ENCODE assay signal across 17 cellular contexts in the genomic region with DNA sequence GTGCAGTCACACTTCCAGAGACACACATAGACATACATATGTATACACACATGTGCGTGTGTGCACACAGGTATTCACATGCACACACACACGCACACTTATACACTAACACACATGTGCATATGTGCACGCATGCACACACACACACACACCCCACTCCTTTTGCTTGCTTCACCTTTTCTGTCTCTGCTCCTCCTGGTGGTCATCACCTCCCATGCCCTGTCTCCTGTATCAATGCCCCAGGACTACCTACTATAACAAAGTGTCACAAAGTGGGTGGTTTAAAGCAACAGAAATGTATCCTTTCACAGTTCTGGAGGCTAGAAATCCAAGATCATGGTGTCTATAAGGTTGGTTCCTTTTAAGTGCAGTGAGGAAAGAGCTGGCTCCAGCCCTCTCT. TPM values are rescaled to one million over a fixed set of nuclear protein-coding genes. Genes with fewer than 3 reads are reported as not detected.
DNase-seq lines count a peak whose midpoint lies in the region; TF ChIP-seq lines count a peak whose summit lies in the region.
"Had no signal": no experiment of that assay in that cellular context is flagged by ENCODE, and none has a peak within 500 bp of the region (broad histone marks: within the 10 kb centered on the region; RNA-seq: fewer than 3 reads in every experiment).

No MANE protein-coding gene starts in this region.

- H3K4me1 Mint-ChIP-seq in endodermal cell: peaks cover 13% of the 10 kb centered on the region

- 61 to 62% methylated on average over 3 of the region's 3 CpGs for WGBS in endodermal cell (ENCODE audit: insufficient coverage in 1 of 2, insufficient read length in 1 of 2), 2 experiments
- 79 to 96% methylated on average over 3 of the region's 3 CpGs for WGBS in testis, 2 donors

- no peaks in the 10 kb centered on the region for H3K36me3 ChIP-seq in endodermal cell (ENCODE audit: control insufficient read depth, insufficient read depth, low read length)
- no peaks in the 10 kb centered on the region for H3K36me3 ChIP-seq in testis (ENCODE audit: low read depth, missing control alignments)
- H3K36me3 ChIP-seq: ascending aorta, Peyer's patch, upper lobe of right lung had no signal

- CTCF ChIA-PET in RWPE1 (lab: Yijun Ruan, JAX): no interaction called here

- no peaks in the 10 kb centered on the region for H3K36me3 Mint-ChIP-seq in endodermal cell (ENCODE audit: low read depth)

- no peaks in the 10 kb centered on the region for H3K9me3 ChIP-seq in endodermal cell (ENCODE audit: control insufficient read depth, low read length)
- H3K9me3 ChIP-seq in testis: no peaks in the 10 kb centered on the region
- H3K9me3 ChIP-seq: ascending aorta, Peyer's patch, upper lobe of right lung had no signal

- H3K27me3 Mint-ChIP-seq in endodermal cell (ENCODE audit: insufficient read depth): no peaks in the 10 kb centered on the region

- no peak overlapping the region for H3K27ac Mint-ChIP-seq in endodermal cell

- no peak for TF ChIP-seq POLR2A in testis (IDR thresholded peaks at IDR 0.05)

- H3K4me1 ChIP-seq in endodermal cell (ENCODE audit: control insufficient read depth, insufficient read depth, low read length) (no peaks in the 10 kb centered on the region), testis (peaks cover 4% of the 10 kb centered on the region)

- no peak overlapping the region for H3K4me3 Mint-ChIP-seq in endodermal cell

- no peak overlapping the region for H3K9ac ChIP-seq in endodermal cell (ENCODE audit: extremely low read depth, low read length, poor library complexity, severe bottlenecking)

- H3K4me3 ChIP-seq in endodermal cell (ENCODE audit: low read length) (no peak overlapping the region), retinal pigment epithelial cell (ENCODE audit: low read length) (no peak overlapping the region), testis (no peak overlapping the region)
- H3K4me3 ChIP-seq: ascending aorta, Peyer's patch, upper lobe of right lung had no signal

- peaks cover 2% of the 10 kb centered on the region for H3K9me3 Mint-ChIP-seq in endodermal cell

- H3K27ac ChIP-seq in RWPE1 (peak overlapping the region; percentile 79), endodermal cell (ENCODE audit: low read depth, low read length) (no peak overlapping the region), testis (no peak overlapping the region)
- H3K27ac ChIP-seq: 22Rv1, ascending aorta, Peyer's patch, upper lobe of right lung had no signal

- intact Hi-C loops in testis (cut with DNase I; ENCODE audit: low total_unique reads): no loop called here

- POLR2A ChIA-PET in RWPE1 (lab: Yijun Ruan, JAX; ENCODE audit: low non-redundant PET): no interaction called here

- H3K27me3 ChIP-seq in endodermal cell (ENCODE audit: control insufficient read depth, insufficient read depth, low read length, poor library complexity, severe bottlenecking) (no peaks in the 10 kb centered on the region), testis (no peaks in the 10 kb centered on the region)
- H3K27me3 ChIP-seq: ascending aorta, Peyer's patch, upper lobe of right lung had no signal

- peak; percentile 12 for DNase-seq in DMS53 (lab: John Stamatoyannopoulos, UW)
- no peak for DNase-seq in DMS53 treated with DMSO at 0.1 percent for 48 hours (lab: John Stamatoyannopoulos, UW; ENCODE audit: unreplicated experiment)
- no peak for DNase-seq in RWPE1 (ENCODE audit: low spot score)
- peak; percentile 58 for DNase-seq in endodermal cell
- no peak for DNase-seq in retinal pigment epithelial cell (ENCODE audit: low read depth)
- no peak for DNase-seq in NCI-H82 (lab: John Stamatoyannopoulos, UW)
- DNase-seq in HuH-7 (ENCODE audit: low spot score): no peak
- no peak for DNase-seq in testis
- DNase-seq: activated CD8-positive, alpha-beta memory T cell treated with anti-CD3 and anti-CD28 coated beads for 24 hours; AML-193; MV-4-11; NCI-H1694 treated with DMSO at 0.1 percent for 48 hours; NCI-H774; Peyer's patch; upper lobe of right lung had no signal

- TF ChIP-seq CTCF in RWPE1 (conservative IDR thresholded peaks at IDR 0.05; ENCODE audit: low read depth): no peak
- peak; percentile 74 for TF ChIP-seq CTCF in endodermal cell (conservative IDR thresholded peaks at IDR 0.05)
- peak; percentile 24 for TF ChIP-seq CTCF in retinal pigment epithelial cell (conservative IDR thresholded peaks at IDR 0.05; ENCODE audit: low read depth, low read length)
- no peak for TF ChIP-seq CTCF in testis (IDR thresholded peaks at IDR 0.05)

RNA-seq across cellular contexts. Expression of a gene that starts 27.4 kb away (rescaled TPM):
- total RNA-seq in endodermal cell: 100 to 1,000 TPM in 1 of 2 donors, 10 to 100 TPM in 1; 98.4 to 102 TPM
- 25.0 TPM for polyA plus RNA-seq in endodermal cell (2013, experiment 1 of 2)
- polyA plus RNA-seq in endodermal cell (2013, experiment 2 of 2): 24.8 TPM
- 10 to 100 TPM; 13.3 to 19.8 TPM for total RNA-seq in testis
- polyA plus RNA-seq in testis (ENCODE audit: insufficient read depth, low read depth, low replicate concordance): 16.2 TPM

Comparison
In these comparisons a context has a peak if more than half of its experiments do, and no peak if none do; other contexts are left out.
1. DNase-seq: peak in DMS53 (single experiment) and endodermal cell (single experiment); none in DMS53 treated with DMSO at 0.1 percent for 48 hours (single experiment), RWPE1 (single experiment), retinal pigment epithelial cell (single experiment), NCI-H82 (single experiment), HuH-7 (single experiment) and testis (single experiment).
2. CTCF ChIP-seq: peak in endodermal cell (single experiment) and retinal pigment epithelial cell (single experiment); none in RWPE1 (single experiment) and testis (0 of 3).
3. RNA of a gene that starts 27.4 kb away (total RNA-seq): 98.4 to 102 TPM in endodermal cell; 13.3 to 19.8 TPM in testis; every median in the first group is over 4 times any median in the second.